ENCODE assay signal across 9 cellular contexts in genomic region chr1:12480748-12481362, GRCh38.
DNase-seq lines count a peak whose midpoint lies in the region; ATAC-seq and TF ChIP-seq lines count a peak whose summit lies in the region.
"Had no signal": no experiment of that assay in that cellular context is flagged by ENCODE, and none has a peak within 500 bp of the region (broad histone marks: within the 10 kb centered on the region; RNA-seq: fewer than 3 reads in every experiment).

No MANE protein-coding gene starts in this region.

- TF ChIP-seq CTCF in VCaP (conservative IDR thresholded peaks at IDR 0.05) (no peak), fibroblast of the aortic adventitia (IDR thresholded peaks at IDR 0.05; ENCODE audit: insufficient read depth, low read length) (no peak)

- H3K4me3 ChIP-seq in BLaER1 = no peak overlapping the region; the same call in 1 of the 2 replicates
- no peak overlapping the region for H3K4me3 ChIP-seq in fibroblast of the aortic adventitia (ENCODE audit: low read depth, low read length)
- H3K4me3 ChIP-seq in skin epidermis = no peak overlapping the region

- H3K27ac ChIP-seq in BLaER1 (peak overlapping the region; percentile 82), VCaP (peak overlapping the region; percentile 96), skin epidermis (peak overlapping the region in 16 of 21 experiments; percentile 9 to 76 (median 62))
- H3K27ac ChIP-seq: HL-60 had no signal

- H4K20me1 ChIP-seq in BLaER1 = no peaks in the 10 kb centered on the region

- no peak for TF ChIP-seq POLR2A in GM18505 (IDR thresholded peaks at IDR 0.05; ENCODE audit: borderline replicate concordance, extremely low read depth, insufficient read depth, insufficient read length)

- H3K4me2 ChIP-seq in BLaER1 = peak overlapping the region; percentile 96

- ATAC-seq in GM18505 (IDR thresholded peaks at IDR 0.05; ENCODE audit: unreplicated experiment) (no peak), HG02981 (IDR thresholded peaks at IDR 0.05; ENCODE audit: unreplicated experiment) (no peak)

- 0 out of 2 replicates have a peak, but pooled peaks cover 7% of the 10 kb centered on the region for H3K36me3 ChIP-seq in BLaER1

- H3K27me3 ChIP-seq in BLaER1 = no peaks in the 10 kb centered on the region

- peak; percentile 65 for DNase-seq in HS-27A (ENCODE audit: low read depth)
- DNase-seq in fibroblast of the aortic adventitia (ENCODE audit: low read depth) = peak; percentile 95
- no peak for DNase-seq in globus pallidus (ENCODE audit: low spot score)

- peak overlapping the region; percentile 26; the same call in 1 of the 2 replicates for H3K9ac ChIP-seq in BLaER1

- H3K4me1 ChIP-seq in BLaER1 = peaks cover 74% of the 10 kb centered on the region

- H3K9me3 ChIP-seq in BLaER1 = no peaks in the 10 kb centered on the region
